ENCODE assay signal across 15 cellular contexts in genomic region chr7:150382844-150383225, GRCh38. TPM values are rescaled to one million over a fixed set of nuclear protein-coding genes. Genes with fewer than 3 reads are reported as not detected.
A peak's percentile ranks its signal among the peaks of the same experiment; 100 is the strongest.
DNase-seq lines count a peak whose midpoint lies in the region; ATAC-seq and TF ChIP-seq lines count a peak whose summit lies in the region.
"Had no signal": no experiment of that assay in that cellular context is flagged by ENCODE, and none has a peak within 500 bp of the region (broad histone marks: within the 10 kb centered on the region; RNA-seq: fewer than 3 reads in every experiment).

No MANE protein-coding gene starts in this region.

- BruUV-seq in mammary epithelial cell (replicated peaks; lab: Mats Ljungman, UMichigan), result no TSS peak

- POLR2A ChIA-PET in SK-N-SH (lab: Yijun Ruan, JAX), result no interaction called here

- H3K36me3 ChIP-seq in breast epithelium, result no peaks in the 10 kb centered on the region
- peaks cover 1% of the 10 kb centered on the region for H3K36me3 ChIP-seq in mammary epithelial cell (ENCODE audit: insufficient read depth, low read length)
- peaks cover 0 to under 1% of the 10 kb centered on the region in 2 experiments for H3K36me3 ChIP-seq in SK-N-SH (replicated peaks in 1 of 2; ENCODE audit: control insufficient read depth in 1 of 2, insufficient read depth in 2 of 2, low read length in 1 of 2)
- H3K36me3 ChIP-seq in iPS-18a (ENCODE audit: control insufficient read depth, low read depth, low read length), result peaks cover 8% of the 10 kb centered on the region
- no peaks in the 10 kb centered on the region for H3K36me3 ChIP-seq in transverse colon
- no peaks in the 10 kb centered on the region for H3K36me3 ChIP-seq in BE2C
- H3K36me3 ChIP-seq: upper lobe of right lung had no signal

- DNase-seq in breast epithelium (ENCODE audit: low spot score in 2 of 2) (no peak), mammary epithelial cell (no peak), SK-N-SH (no peak), transverse colon (no peak), BE2C (no peak)
- DNase-seq in activated T-helper 2 cell treated with anti-CD3 and anti-CD28 coated beads, Interferon-gamma antibody, Interleukin-2, Interleukin-4, amounts not matched to agents 10 μg/mL and 5 μg/mL and 100 μg/mL, durations not matched to agents 14 hours and 24 hours and 36 hours (ENCODE audit: low spot score), result no peak
- DNase-seq in activated T-cell treated with anti-CD3 and anti-CD28 coated beads, Interleukin-2, amount 50 U/mL, for 4 hours, result no peak
- DNase-seq: ACHN; activated CD4-positive, alpha-beta T cell treated with anti-CD3 and anti-CD28 coated beads, Interleukin-2, amount 50 U/mL, for 4 hours; activated gamma-delta T cell treated with Interleukin-2 at 50 U/mL for 16 hours; DMS153; GM23248; T-helper 2 cell had no signal

- no peak overlapping the region for H2AFZ ChIP-seq in mammary epithelial cell (ENCODE audit: low read depth, low read length)
- H2AFZ ChIP-seq in SK-N-SH (ENCODE audit: low read depth), result no peak overlapping the region
- H2AFZ ChIP-seq: GM23248 had no signal

- H4K20me1 ChIP-seq in mammary epithelial cell (ENCODE audit: insufficient read depth, low read length) (no peaks in the 10 kb centered on the region), SK-N-SH (ENCODE audit: insufficient read depth) (peaks cover 8% of the 10 kb centered on the region; the same call in 1 of the 2 replicates)

- in situ Hi-C loops in mammary epithelial cell (cut with MboI; ENCODE audit: low sequenced_read_pairs in 2 of 2) (no loop called here), transverse colon (cut with MboI; ENCODE audit: low pct_ligation_motif_present in 1 of 4, low pct_unique_long_range_greater_than_20kb in 1 of 4, low sequenced_read_pairs in 3 of 4) (no loop called here)

- no peak for ATAC-seq in activated T-cell treated with anti-CD3 and anti-CD28 coated beads, Interleukin-2, amount 50 U/mL, for 4 hours
- ATAC-seq: upper lobe of right lung had no signal

- H3K9me3 ChIP-seq in breast epithelium, result no peaks in the 10 kb centered on the region
- no peaks in the 10 kb centered on the region for H3K9me3 ChIP-seq in mammary epithelial cell (replicated peaks; ENCODE audit: insufficient read depth, low read length)
- H3K9me3 ChIP-seq in SK-N-SH, result no peaks in the 10 kb centered on the region
- H3K9me3 ChIP-seq in iPS-18a (ENCODE audit: control insufficient read depth, low read depth, low read length), result no peaks in the 10 kb centered on the region
- no peaks in the 10 kb centered on the region for H3K9me3 ChIP-seq in transverse colon
- no peaks in the 10 kb centered on the region for H3K9me3 ChIP-seq in BE2C
- H3K9me3 ChIP-seq: upper lobe of right lung had no signal

- TF ChIP-seq EP300 in SK-N-SH (IDR thresholded peaks at IDR 0.05; ENCODE audit: borderline replicate concordance in 1 of 2, low read depth in 1 of 2, low read length in 1 of 2) (no peak), transverse colon (IDR thresholded peaks at IDR 0.05; ENCODE audit: low read depth) (no peak)

- dilution Hi-C loops in mammary epithelial cell (cut with HindIII; ENCODE audit: low sequenced_read_pairs), result no loop called here

- H3K4me3 Mint-ChIP-seq in activated T-helper 2 cell treated with anti-CD3 and anti-CD28 coated beads, Interferon-gamma antibody, Interleukin-2, Interleukin-4, amounts not matched to agents 10 μg/mL and 5 μg/mL and 100 μg/mL, durations not matched to agents 14 hours and 24 hours and 36 hours (ENCODE audit: low read depth), result no peak overlapping the region
- no peak overlapping the region for H3K4me3 Mint-ChIP-seq in activated T-cell treated with anti-CD3 and anti-CD28 coated beads, Interleukin-2, amount 50 U/mL, for 4 hours

- H3K27me3 ChIP-seq in breast epithelium, result no peaks in the 10 kb centered on the region
- H3K27me3 ChIP-seq in mammary epithelial cell (ENCODE audit: insufficient read depth, low read length), result no peaks in the 10 kb centered on the region
- no peaks in the 10 kb centered on the region for H3K27me3 ChIP-seq in SK-N-SH (ENCODE audit: insufficient read depth)
- no peaks in the 10 kb centered on the region for H3K27me3 ChIP-seq in iPS-18a (ENCODE audit: control insufficient read depth, insufficient read depth, low read length)
- no peaks in the 10 kb centered on the region for H3K27me3 ChIP-seq in transverse colon
- H3K27me3 ChIP-seq in BE2C, result no peaks in the 10 kb centered on the region
- H3K27me3 ChIP-seq: upper lobe of right lung had no signal

- TF ChIP-seq RAD21 in SK-N-SH (IDR thresholded peaks at IDR 0.05; ENCODE audit: low read length), result no peak

- 43% methylated on average over 3 of the region's 4 CpGs for WGBS in mammary epithelial cell (ENCODE audit: low coverage, missing lambda C conversion rate)
- WGBS in SK-N-SH (ENCODE audit: low lambda C conversion rate), result 67% methylated on average over 4 of the region's 4 CpGs
- WGBS in transverse colon (ENCODE audit: low coverage in 1 of 2), 2 donors, result 19% methylated on average over 4 of the region's 4 CpGs; no CpG with 5 or more reads in 1 of the 2 donors

- no peaks in the 10 kb centered on the region for H3K27me3 Mint-ChIP-seq in activated T-helper 2 cell treated with anti-CD3 and anti-CD28 coated beads, Interferon-gamma antibody, Interleukin-2, Interleukin-4, amounts not matched to agents 10 μg/mL and 5 μg/mL and 100 μg/mL, durations not matched to agents 14 hours and 24 hours and 36 hours (ENCODE audit: low read depth)
- no peaks in the 10 kb centered on the region for H3K27me3 Mint-ChIP-seq in activated T-cell treated with anti-CD3 and anti-CD28 coated beads, Interleukin-2, amount 50 U/mL, for 4 hours (ENCODE audit: low read depth)

- H3K79me2 ChIP-seq in mammary epithelial cell (ENCODE audit: insufficient read depth, low read length) (peaks cover 4% of the 10 kb centered on the region), SK-N-SH (ENCODE audit: insufficient read depth) (peaks cover 44% of the 10 kb centered on the region; the same call in 1 of the 2 replicates)

- TF ChIP-seq CTCF in breast epithelium (IDR thresholded peaks at IDR 0.05), result no peak
- TF ChIP-seq CTCF in mammary epithelial cell (conservative IDR thresholded peaks at IDR 0.05 in 1 of 2, IDR thresholded peaks at IDR 0.05 in 1 of 2; ENCODE audit: extremely low read depth in 1 of 2, insufficient read depth in 1 of 2, low read depth in 1 of 2, low read length in 2 of 2), result no peak
- no peak for TF ChIP-seq CTCF in SK-N-SH (IDR thresholded peaks at IDR 0.05)
- no peak for TF ChIP-seq CTCF in transverse colon (IDR thresholded peaks at IDR 0.05)
- TF ChIP-seq CTCF in BE2C (IDR thresholded peaks at IDR 0.05; ENCODE audit: low read depth, low read length), result no peak

- peaks cover 24% of the 10 kb centered on the region for H3K4me1 Mint-ChIP-seq in activated T-helper 2 cell treated with anti-CD3 and anti-CD28 coated beads, Interferon-gamma antibody, Interleukin-2, Interleukin-4, amounts not matched to agents 10 μg/mL and 5 μg/mL and 100 μg/mL, durations not matched to agents 14 hours and 24 hours and 36 hours (ENCODE audit: low read depth)
- peaks cover 19% of the 10 kb centered on the region for H3K4me1 Mint-ChIP-seq in activated T-cell treated with anti-CD3 and anti-CD28 coated beads, Interleukin-2, amount 50 U/mL, for 4 hours (ENCODE audit: low read depth)

- H3K36me3 Mint-ChIP-seq in activated T-helper 2 cell treated with anti-CD3 and anti-CD28 coated beads, Interferon-gamma antibody, Interleukin-2, Interleukin-4, amounts not matched to agents 10 μg/mL and 5 μg/mL and 100 μg/mL, durations not matched to agents 14 hours and 24 hours and 36 hours (ENCODE audit: low read depth), result peaks cover 17% of the 10 kb centered on the region
- H3K36me3 Mint-ChIP-seq in activated T-cell treated with anti-CD3 and anti-CD28 coated beads, Interleukin-2, amount 50 U/mL, for 4 hours (ENCODE audit: insufficient read depth), result no peaks in the 10 kb centered on the region

- no peaks in the 10 kb centered on the region for H3K9me3 Mint-ChIP-seq in activated T-helper 2 cell treated with anti-CD3 and anti-CD28 coated beads, Interferon-gamma antibody, Interleukin-2, Interleukin-4, amounts not matched to agents 10 μg/mL and 5 μg/mL and 100 μg/mL, durations not matched to agents 14 hours and 24 hours and 36 hours
- no peaks in the 10 kb centered on the region for H3K9me3 Mint-ChIP-seq in activated T-cell treated with anti-CD3 and anti-CD28 coated beads, Interleukin-2, amount 50 U/mL, for 4 hours

- intact Hi-C loops in breast epithelium (cut with DNase I; ENCODE audit: low total_unique reads) (no loop called here), mammary epithelial cell (cut with micrococcal nuclease) (no loop called here), transverse colon (cut with DNase I; ENCODE audit: low total_unique reads) (no loop called here)
- intact Hi-C loops in activated T-helper 2 cell treated with anti-CD3 and anti-CD28 coated beads, Interferon-gamma antibody, Interleukin-2, Interleukin-4, amounts not matched to agents 10 μg/mL and 5 μg/mL and 100 μg/mL, durations not matched to agents 14 hours and 24 hours and 36 hours (cut with micrococcal nuclease), result no loop called here

- peaks cover 7% of the 10 kb centered on the region for H3F3A ChIP-seq in SK-N-SH (replicated peaks; ENCODE audit: insufficient read depth)

- H3K9ac ChIP-seq in mammary epithelial cell (ENCODE audit: insufficient read depth, low read length), result no peak overlapping the region
- no peak overlapping the region for H3K9ac ChIP-seq in SK-N-SH
- H3K9ac ChIP-seq in iPS-18a (ENCODE audit: low read length), result peak overlapping the region; percentile 38
- H3K9ac ChIP-seq: GM23248 had no signal

- CTCF ChIA-PET in mammary epithelial cell (lab: Charles Lee; ENCODE audit: low non-redundant PET) (no interaction called here), SK-N-SH (lab: Yijun Ruan, JAX) (interaction anchor here (1.0 kb wide), 1 partner anchor 19 kb away, joined by 3 read pairs; no protein-coding TSS in a partner anchor)

- H3K27ac ChIP-seq in breast epithelium (peak overlapping the region; percentile 53 to 72), mammary epithelial cell (ENCODE audit: insufficient read depth, low read depth, low read length) (no peak overlapping the region), SK-N-SH (ENCODE audit: low read depth in 2 of 2, low read length in 1 of 2) (no peak overlapping the region; a peak in 1 of 4 replicates), iPS-18a (ENCODE audit: low read length) (peak overlapping the region; percentile 76), transverse colon (peak overlapping the region; percentile 63 to 99 (median 86))
- H3K27ac ChIP-seq: GM23248, upper lobe of right lung had no signal

- no peak overlapping the region for H3K4me2 ChIP-seq in mammary epithelial cell (ENCODE audit: insufficient read depth, low read depth, low read length)
- H3K4me2 ChIP-seq in SK-N-SH, result no peak overlapping the region

- no peaks in the 10 kb centered on the region for H3K9me2 ChIP-seq in SK-N-SH

- peaks cover 0 to 11% of the 10 kb centered on the region in 2 donors for H3K4me1 ChIP-seq in breast epithelium
- peaks cover 28% of the 10 kb centered on the region for H3K4me1 ChIP-seq in mammary epithelial cell (ENCODE audit: insufficient read depth, low read length)
- H3K4me1 ChIP-seq in SK-N-SH (ENCODE audit: control insufficient read depth in 1 of 2, insufficient read depth in 2 of 2, low read depth in 1 of 2, low read length in 1 of 2), result peaks cover 0 to 65% of the 10 kb centered on the region in 2 experiments; a peak in 2 of 4 replicates
- peaks cover 59% of the 10 kb centered on the region for H3K4me1 ChIP-seq in iPS-18a (ENCODE audit: control insufficient read depth, low read depth, low read length)
- peaks cover 29 to 79% (median 69%) of the 10 kb centered on the region in 4 donors for H3K4me1 ChIP-seq in transverse colon
- peaks cover 4% of the 10 kb centered on the region; the same call in 1 of the 2 replicates for H3K4me1 ChIP-seq in BE2C

- TF ChIP-seq POLR2A in breast epithelium (IDR thresholded peaks at IDR 0.05) (no peak), transverse colon (IDR thresholded peaks at IDR 0.05) (no peak)

- H3K27ac Mint-ChIP-seq in activated T-helper 2 cell treated with anti-CD3 and anti-CD28 coated beads, Interferon-gamma antibody, Interleukin-2, Interleukin-4, amounts not matched to agents 10 μg/mL and 5 μg/mL and 100 μg/mL, durations not matched to agents 14 hours and 24 hours and 36 hours, result no peak overlapping the region

- H3K4me3 ChIP-seq in breast epithelium (peak overlapping the region in 1 of 3 donors; percentile 34), mammary epithelial cell (replicated peaks in 1 of 3; ENCODE audit: insufficient read depth in 1 of 3, low read depth in 2 of 3, low read length in 3 of 3) (no peak overlapping the region), SK-N-SH (ENCODE audit: low read depth in 2 of 2, low read length in 1 of 2) (no peak overlapping the region), iPS-18a (ENCODE audit: low read length) (peak overlapping the region; percentile 41), transverse colon (no peak overlapping the region), BE2C (ENCODE audit: low read depth, low read length) (no peak overlapping the region)
- H3K4me3 ChIP-seq: GM23248, upper lobe of right lung had no signal

RNA-seq across cellular contexts. Expression of gene ZNF775, which starts 3.7 kb away (rescaled TPM):
- total RNA-seq in breast epithelium, result 1 to 10 TPM; 1.9 to 5.7 (median 4.6) TPM
- total RNA-seq in mammary epithelial cell, result 1 to 10 TPM; 2.0 to 2.3 TPM
- polyA plus RNA-seq in mammary epithelial cell, result 1.1 TPM
- 2.6 TPM for polyA minus RNA-seq in mammary epithelial cell
- polyA plus RNA-seq in SK-N-SH (2012; rRNA removed), result 4.6 and 5.0 TPM in 2 replicates
- polyA plus RNA-seq in SK-N-SH (2012; cell fraction: cytosol; rRNA removed), result 2.3 and 3.7 TPM in 2 replicates
- 6.9 and 9.8 TPM in 2 replicates for polyA plus RNA-seq in SK-N-SH (2012; cell fraction: nucleus; rRNA removed)
- 10 to 100 TPM in 3 of 4 donors, 1 to 10 TPM in 1; 8.9 to 75.2 (median 15.2) TPM for total RNA-seq in transverse colon
- total RNA-seq in activated T-helper 2 cell treated with anti-CD3 and anti-CD28 coated beads, Interferon-gamma antibody, Interleukin-2, Interleukin-4, amounts not matched to agents 10 μg/mL and 5 μg/mL and 100 μg/mL, durations not matched to agents 14 hours and 24 hours and 36 hours, result 4.5 and 5.5 TPM in 2 replicates
- 18.2 TPM for polyA plus RNA-seq in BE2C (2012; ENCODE audit: insufficient read depth, insufficient read length, low read depth)
- total RNA-seq in activated T-cell treated with anti-CD3 and anti-CD28 coated beads, Interleukin-2, amount 50 U/mL, for 4 hours, result 1 to 10 TPM; 3.4 to 4.5 (median 4.2) TPM

RNA-seq across cellular contexts. Expression of gene REPIN1, which starts 14.2 kb away (rescaled TPM):
- total RNA-seq in breast epithelium (10 to 100 TPM; 43.7 to 70.8 (median 68.2) TPM), mammary epithelial cell (10 to 100 TPM in 1 of 2 donors, 1 to 10 TPM in 1; 5.6 to 33.5 TPM), transverse colon (100 to 1,000 TPM; 182 to 414 (median 247) TPM)
- polyA plus RNA-seq in mammary epithelial cell (3.9 TPM), SK-N-SH (2012; rRNA removed) (87.5 and 91.6 TPM in 2 replicates)
- 4.7 TPM for polyA minus RNA-seq in mammary epithelial cell
- polyA plus RNA-seq in SK-N-SH (2012; cell fraction: cytosol; rRNA removed), result 49.6 and 70.3 TPM in 2 replicates
- polyA plus RNA-seq in SK-N-SH (2012; cell fraction: nucleus; rRNA removed), result 254 and 314 TPM in 2 replicates
- total RNA-seq in activated T-helper 2 cell treated with anti-CD3 and anti-CD28 coated beads, Interferon-gamma antibody, Interleukin-2, Interleukin-4, amounts not matched to agents 10 μg/mL and 5 μg/mL and 100 μg/mL, durations not matched to agents 14 hours and 24 hours and 36 hours, result 81.5 and 82.2 TPM in 2 replicates
- polyA plus RNA-seq in BE2C (2012; ENCODE audit: insufficient read depth, insufficient read length, low read depth), result 396 TPM
- 10 to 100 TPM; 54.7 to 68.4 (median 62.6) TPM for total RNA-seq in activated T-cell treated with anti-CD3 and anti-CD28 coated beads, Interleukin-2, amount 50 U/mL, for 4 hours

RNA-seq across cellular contexts. Expression of gene RARRES2, which starts 41.4 kb away (rescaled TPM):
- total RNA-seq in breast epithelium, result 100 to 1,000 TPM; 156 to 297 (median 267) TPM
- total RNA-seq in mammary epithelial cell, result under 1 TPM in 1 of 2 donors, not detected in 1; 0.17 TPM
- 0.23 TPM for polyA plus RNA-seq in mammary epithelial cell
- not detected for polyA minus RNA-seq in mammary epithelial cell
- 0.26 and 0.43 TPM in 2 replicates for polyA plus RNA-seq in SK-N-SH (2012; rRNA removed)
- polyA plus RNA-seq in SK-N-SH (2012; cell fraction: cytosol; rRNA removed), result 0.21 and 0.24 TPM in 2 replicates
- 0.34 and 0.43 TPM in 2 replicates for polyA plus RNA-seq in SK-N-SH (2012; cell fraction: nucleus; rRNA removed)
- 100 to 1,000 TPM in 2 of 4 donors, 10 to 100 TPM in 2; 84.2 to 124 (median 102) TPM for total RNA-seq in transverse colon
- not detected in 2 replicates for total RNA-seq in activated T-helper 2 cell treated with anti-CD3 and anti-CD28 coated beads, Interferon-gamma antibody, Interleukin-2, Interleukin-4, amounts not matched to agents 10 μg/mL and 5 μg/mL and 100 μg/mL, durations not matched to agents 14 hours and 24 hours and 36 hours
- not detected for polyA plus RNA-seq in BE2C (2012; ENCODE audit: insufficient read depth, insufficient read length, low read depth)
- 1 to 10 TPM; 1.2 to 1.4 (median 1.3) TPM for total RNA-seq in activated T-cell treated with anti-CD3 and anti-CD28 coated beads, Interleukin-2, amount 50 U/mL, for 4 hours
- total RNA-seq: GM23248 had no signal
- polyA plus RNA-seq: GM23248 had no signal

RNA-seq across cellular contexts. Expression of gene ACTR3C, which starts 59.5 kb away (rescaled TPM):
- total RNA-seq in breast epithelium (10 to 100 TPM in 2 of 3 donors, 1 to 10 TPM in 1; 5.0 to 54.0 (median 30.2) TPM), mammary epithelial cell (1 to 10 TPM; 1.6 to 8.3 TPM), transverse colon (10 to 100 TPM; 19.9 to 71.1 (median 42.7) TPM)
- polyA plus RNA-seq in mammary epithelial cell (1.2 TPM), SK-N-SH (2012; rRNA removed) (0.16 and 0.35 TPM in 2 replicates)
- 5.7 TPM for polyA minus RNA-seq in mammary epithelial cell
- 0.24 and 0.31 TPM in 2 replicates for polyA plus RNA-seq in SK-N-SH (2012; cell fraction: cytosol; rRNA removed)
- polyA plus RNA-seq in SK-N-SH (2012; cell fraction: nucleus; rRNA removed), result 0.29 and 0.37 TPM in 2 replicates
- 7.0 and 7.9 TPM in 2 replicates for total RNA-seq in activated T-helper 2 cell treated with anti-CD3 and anti-CD28 coated beads, Interferon-gamma antibody, Interleukin-2, Interleukin-4, amounts not matched to agents 10 μg/mL and 5 μg/mL and 100 μg/mL, durations not matched to agents 14 hours and 24 hours and 36 hours
- polyA plus RNA-seq in BE2C (2012; ENCODE audit: insufficient read depth, insufficient read length, low read depth), result 4.9 TPM
- 1 to 10 TPM; 5.1 to 7.0 (median 5.5) TPM for total RNA-seq in activated T-cell treated with anti-CD3 and anti-CD28 coated beads, Interleukin-2, amount 50 U/mL, for 4 hours
- total RNA-seq: GM23248 had no signal
- polyA plus RNA-seq: GM23248 had no signal

RNA-seq across cellular contexts. Expression of gene LRRC61, which starts 59.7 kb away (rescaled TPM):
- total RNA-seq in breast epithelium, result 10 to 100 TPM in 2 of 3 donors, 1 to 10 TPM in 1; 8.0 to 23.4 (median 15.4) TPM
- 10 to 100 TPM in 1 of 2 donors, under 1 TPM in 1; 0.73 to 18.0 TPM for total RNA-seq in mammary epithelial cell
- 0.93 TPM for polyA plus RNA-seq in mammary epithelial cell
- 0.26 TPM for polyA minus RNA-seq in mammary epithelial cell
- 0.93 and 0.99 TPM in 2 replicates for polyA plus RNA-seq in SK-N-SH (2012; rRNA removed)
- polyA plus RNA-seq in SK-N-SH (2012; cell fraction: cytosol; rRNA removed), result 0.41 and 1.00 TPM in 2 replicates
- 0.73 and 1.2 TPM in 2 replicates for polyA plus RNA-seq in SK-N-SH (2012; cell fraction: nucleus; rRNA removed)
- 10 to 100 TPM in 3 of 4 donors, 1 to 10 TPM in 1; 1.4 to 55.4 (median 17.2) TPM for total RNA-seq in transverse colon
- 22.7 and 25.8 TPM in 2 replicates for total RNA-seq in activated T-helper 2 cell treated with anti-CD3 and anti-CD28 coated beads, Interferon-gamma antibody, Interleukin-2, Interleukin-4, amounts not matched to agents 10 μg/mL and 5 μg/mL and 100 μg/mL, durations not matched to agents 14 hours and 24 hours and 36 hours
- polyA plus RNA-seq in BE2C (2012; ENCODE audit: insufficient read depth, insufficient read length, low read depth), result 44.5 TPM
- 10 to 100 TPM; 24.5 to 29.4 (median 26.1) TPM for total RNA-seq in activated T-cell treated with anti-CD3 and anti-CD28 coated beads, Interleukin-2, amount 50 U/mL, for 4 hours
- total RNA-seq: GM23248 had no signal
- polyA plus RNA-seq: GM23248 had no signal

Comparison
In these comparisons a context has a peak if more than half of its experiments do, and no peak if none do; other contexts are left out.
1. H3K27ac ChIP-seq: peak in breast epithelium (2 of 2), iPS-18a (single experiment) and transverse colon (4 of 4); none in mammary epithelial cell (single experiment) and SK-N-SH (0 of 2).
2. RNA of gene RARRES2, which starts 41.4 kb away (total RNA-seq): 156 to 297 TPM in breast epithelium and 84.2 to 124 TPM in transverse colon; 1.2 to 1.4 TPM in activated T-cell treated with anti-CD3 and anti-CD28 coated beads, Interleukin-2, amount 50 U/mL, for 4 hours, 0.17 TPM in mammary epithelial cell and not detected in activated T-helper 2 cell treated with anti-CD3 and anti-CD28 coated beads, Interferon-gamma antibody, Interleukin-2, Interleukin-4, amounts not matched to agents 10 μg/mL and 5 μg/mL and 100 μg/mL, durations not matched to agents 14 hours and 24 hours and 36 hours; every median in the first group is over 10 times any median in the second.